ENCODE assay signal across 13 cellular contexts in genomic region chr2:187986392-187987105, GRCh38.
DNase-seq lines count a peak whose midpoint lies in the region; ATAC-seq and TF ChIP-seq lines count a peak whose summit lies in the region.
"Had no signal": no experiment of that assay in that cellular context is flagged by ENCODE, and none has a peak within 500 bp of the region (broad histone marks: within the 10 kb centered on the region; RNA-seq: fewer than 3 reads in every experiment).

No MANE protein-coding gene starts in this region.

- 0 out of 2 replicates have a peak, but pooled peaks cover 2% of the 10 kb centered on the region for H3K9me3 ChIP-seq in Caco-2
- H3K9me3 ChIP-seq: Peyer's patch had no signal

- in situ Hi-C loops in SK-MEL-5 (cut with HindIII; ENCODE audit: low pct_unique_long_range_greater_than_20kb, low sequenced_read_pairs) = loop anchor here (25.0 kb wide), 1 partner anchor 526 kb away; no protein-coding TSS in a partner anchor

- POLR2A ChIA-PET in Caco-2 (lab: Charles Lee) = no interaction called here

- H3K36me3 Mint-ChIP-seq in activated naive CD8-positive, alpha-beta T cell treated with anti-CD3 and anti-CD28 coated beads, Interleukin-2, amount 50 U/mL, for 24 hours (ENCODE audit: low read depth) = no peaks in the 10 kb centered on the region
- no peaks in the 10 kb centered on the region for H3K36me3 Mint-ChIP-seq in Caco-2 (ENCODE audit: insufficient read depth, unreplicated experiment)

- DNase-seq in DMS53 (lab: John Stamatoyannopoulos, UW) (peak; percentile 40), HT1080 (ENCODE audit: low read depth) (peak; percentile 71), SK-MEL-5 (ENCODE audit: low read depth, low spot score) (peak; percentile 31), kidney tubule cell (ENCODE audit: low spot score) (peak; percentile 13), caudate nucleus (lab: John Stamatoyannopoulos, UW) (no peak), Caco-2 (no peak)
- DNase-seq in activated naive CD8-positive, alpha-beta T cell treated with anti-CD3 and anti-CD28 coated beads, Interleukin-2, amount 50 U/mL, for 24 hours = no peak
- DNase-seq: activated CD8-positive, alpha-beta memory T cell treated with anti-CD3 and anti-CD28 coated beads, Interleukin-2, amount 50 U/mL, for 48 hours; amniotic stem cell; NCI-H1417 treated with DMSO at 0.1 percent for 48 hours; Peyer's patch had no signal

- peaks cover 24% of the 10 kb centered on the region for H3K4me1 Mint-ChIP-seq in activated naive CD8-positive, alpha-beta T cell treated with anti-CD3 and anti-CD28 coated beads, Interleukin-2, amount 50 U/mL, for 24 hours
- no peaks in the 10 kb centered on the region for H3K4me1 Mint-ChIP-seq in Caco-2 (ENCODE audit: low read depth, unreplicated experiment)

- BruUV-seq in Caco-2 (replicated peaks; lab: Mats Ljungman, UMichigan) = no TSS peak

- intact Hi-C loops in Caco-2 (cut with micrococcal nuclease; ENCODE audit: unreplicated experiment) = no loop called here

- H3K4me1 ChIP-seq in Caco-2 = peaks cover 16% of the 10 kb centered on the region; the same call in 1 of the 2 replicates
- H3K4me1 ChIP-seq: Peyer's patch had no signal

- H3K27ac ChIP-seq in caudate nucleus (ENCODE audit: low read depth, low read length) = no peak overlapping the region
- H3K27ac ChIP-seq: HL-60, Peyer's patch had no signal

- no peaks in the 10 kb centered on the region for H3K9me3 Mint-ChIP-seq in activated naive CD8-positive, alpha-beta T cell treated with anti-CD3 and anti-CD28 coated beads, Interleukin-2, amount 50 U/mL, for 24 hours
- no peaks in the 10 kb centered on the region for H3K9me3 Mint-ChIP-seq in Caco-2 (ENCODE audit: unreplicated experiment)

- H3K4me3 ChIP-seq in Caco-2 (ENCODE audit: low read depth, low read length) = no peak overlapping the region
- H3K4me3 ChIP-seq: Peyer's patch had no signal

- H3K27me3 ChIP-seq in Caco-2 (replicated peaks; ENCODE audit: control insufficient read depth, insufficient read depth, low read length) = no peaks in the 10 kb centered on the region
- H3K27me3 ChIP-seq: Peyer's patch had no signal

- CTCF ChIA-PET in Caco-2 (lab: Charles Lee) = no interaction called here

- no peaks in the 10 kb centered on the region for H3K27me3 Mint-ChIP-seq in activated naive CD8-positive, alpha-beta T cell treated with anti-CD3 and anti-CD28 coated beads, Interleukin-2, amount 50 U/mL, for 24 hours
- H3K27me3 Mint-ChIP-seq in Caco-2 (ENCODE audit: insufficient read depth, unreplicated experiment) = no peaks in the 10 kb centered on the region

- H3K4me3 Mint-ChIP-seq in activated naive CD8-positive, alpha-beta T cell treated with anti-CD3 and anti-CD28 coated beads, Interleukin-2, amount 50 U/mL, for 24 hours = no peak overlapping the region
- H3K4me3 Mint-ChIP-seq in Caco-2 (ENCODE audit: unreplicated experiment) = no peak overlapping the region

- no peak for ATAC-seq in activated naive CD8-positive, alpha-beta T cell treated with anti-CD3 and anti-CD28 coated beads, Interleukin-2, amount 50 U/mL, for 24 hours
- no peak for ATAC-seq in GM19023 (IDR thresholded peaks at IDR 0.05; ENCODE audit: unreplicated experiment)

- no peaks in the 10 kb centered on the region for H3K36me3 ChIP-seq in Caco-2 (ENCODE audit: control insufficient read depth, insufficient read depth, low read length)
- H3K36me3 ChIP-seq: Peyer's patch had no signal

- H3K27ac Mint-ChIP-seq in activated naive CD8-positive, alpha-beta T cell treated with anti-CD3 and anti-CD28 coated beads, Interleukin-2, amount 50 U/mL, for 24 hours = no peak overlapping the region
- H3K27ac Mint-ChIP-seq in Caco-2 (ENCODE audit: unreplicated experiment) = no peak overlapping the region

- TF ChIP-seq CTCF in Caco-2 (IDR thresholded peaks at IDR 0.05; ENCODE audit: insufficient read depth in 1 of 2, low read depth in 1 of 2, low read length in 1 of 2, severe bottlenecking in 1 of 2, unreplicated experiment in 1 of 2) = no peak

Comparison
In these comparisons a context has a peak if more than half of its experiments do, and no peak if none do; other contexts are left out.
1. DNase-seq: peak in DMS53 (single experiment), HT1080 (single experiment), SK-MEL-5 (single experiment) and kidney tubule cell (single experiment); none in activated naive CD8-positive, alpha-beta T cell treated with anti-CD3 and anti-CD28 coated beads, Interleukin-2, amount 50 U/mL, for 24 hours (single experiment), caudate nucleus (0 of 61) and Caco-2 (0 of 2).